ENCODE assay signal across 8 cellular contexts in the genomic region with DNA sequence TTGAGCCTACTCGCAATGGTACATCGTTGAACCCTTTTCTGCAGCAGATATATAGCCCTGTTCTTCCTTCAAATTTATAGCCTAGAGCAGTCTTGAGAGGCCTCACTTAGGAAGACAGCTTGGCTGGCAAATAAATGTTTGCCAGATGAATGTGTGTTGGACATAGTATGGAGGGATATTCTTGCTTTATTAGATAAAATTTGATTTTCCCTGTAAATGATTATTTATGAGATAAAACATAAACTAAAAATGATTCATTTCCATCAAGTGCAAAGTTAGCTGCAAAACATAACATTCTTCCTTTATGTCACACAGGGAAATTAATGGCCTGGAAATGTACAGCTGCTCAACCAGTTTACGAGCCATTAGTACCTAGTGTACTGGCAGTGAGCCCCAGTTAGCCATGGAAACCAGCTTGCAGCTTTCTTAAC.
DNase-seq lines count a peak whose midpoint lies in the region; ATAC-seq and TF ChIP-seq lines count a peak whose summit lies in the region.

No MANE protein-coding gene starts in this region.

- ATAC-seq in activated T-helper 17 cell treated with anti-CD3 and anti-CD28 coated beads, Interleukin-2, amount 50 U/mL, for 72 hours (replicated peaks): no peak

- H3K4me3 Mint-ChIP-seq in activated T-helper 17 cell treated with anti-CD3 and anti-CD28 coated beads, Interleukin-2, amount 50 U/mL, for 72 hours: peak overlapping the region; percentile 72
- H3K4me3 Mint-ChIP-seq in osteocyte (ENCODE audit: unreplicated experiment): no peak overlapping the region

- H3K36me3 ChIP-seq in mesodermal cell (ENCODE audit: control insufficient read depth, insufficient read depth, low read length): no peaks in the 10 kb centered on the region
- H3K36me3 ChIP-seq in WERI-Rb-1: no peaks in the 10 kb centered on the region

- peak overlapping the region; percentile 92 for H3K27ac Mint-ChIP-seq in activated T-helper 17 cell treated with anti-CD3 and anti-CD28 coated beads, Interleukin-2, amount 50 U/mL, for 72 hours
- no peak overlapping the region for H3K27ac Mint-ChIP-seq in osteocyte (ENCODE audit: unreplicated experiment)

- no peaks in the 10 kb centered on the region for H3K27me3 Mint-ChIP-seq in activated T-helper 17 cell treated with anti-CD3 and anti-CD28 coated beads, Interleukin-2, amount 50 U/mL, for 72 hours
- no peaks in the 10 kb centered on the region for H3K27me3 Mint-ChIP-seq in osteocyte (ENCODE audit: unreplicated experiment)

- DNase-seq in DMS79 treated with DMSO at 0.1 percent for 48 hours (lab: John Stamatoyannopoulos, UW): peak; percentile 90
- peak; percentile 75 for DNase-seq in NCI-H146 (lab: John Stamatoyannopoulos, UW)
- no peak for DNase-seq in GF-D8 (lab: John Stamatoyannopoulos, UW)
- no peak for DNase-seq in osteocyte (ENCODE audit: extremely low spot score, unreplicated experiment)
- DNase-seq in WERI-Rb-1: no peak
- no peak for DNase-seq in stimulated activated CD4-positive, alpha-beta T cell treated with anti-CD3 and anti-CD28 coated beads, Interleukin-2, amount 100 ng/mL, for 24 hours

- peaks cover 47% of the 10 kb centered on the region for H3K4me1 ChIP-seq in mesodermal cell (ENCODE audit: control insufficient read depth, insufficient read depth, low read length, poor library complexity, severe bottlenecking)

- TF ChIP-seq CTCF in osteocyte (IDR thresholded peaks at IDR 0.05): no peak
- no peak for TF ChIP-seq CTCF in WERI-Rb-1 (IDR thresholded peaks at IDR 0.05; ENCODE audit: low read depth, low read length)

- H3K27ac ChIP-seq in mesodermal cell (ENCODE audit: low read depth, low read length, severe bottlenecking) (peak overlapping the region; percentile 30), WERI-Rb-1 (no peak overlapping the region)

- H3K9me3 Mint-ChIP-seq in activated T-helper 17 cell treated with anti-CD3 and anti-CD28 coated beads, Interleukin-2, amount 50 U/mL, for 72 hours: no peaks in the 10 kb centered on the region
- H3K9me3 Mint-ChIP-seq in osteocyte (ENCODE audit: unreplicated experiment): no peaks in the 10 kb centered on the region

- H3K36me3 Mint-ChIP-seq in activated T-helper 17 cell treated with anti-CD3 and anti-CD28 coated beads, Interleukin-2, amount 50 U/mL, for 72 hours (ENCODE audit: low read depth): peaks cover 9% of the 10 kb centered on the region
- no peaks in the 10 kb centered on the region for H3K36me3 Mint-ChIP-seq in osteocyte (ENCODE audit: unreplicated experiment)

- H3K9me3 ChIP-seq in mesodermal cell (ENCODE audit: control insufficient read depth, low read length): no peaks in the 10 kb centered on the region
- no peaks in the 10 kb centered on the region for H3K9me3 ChIP-seq in WERI-Rb-1 (ENCODE audit: severe bottlenecking)

- H3K4me3 ChIP-seq in mesodermal cell (ENCODE audit: extremely low read depth, insufficient read depth, low read length, poor library complexity, severe bottlenecking) (no peak overlapping the region), WERI-Rb-1 (ENCODE audit: low read depth, low read length) (no peak overlapping the region)

- H3K27me3 ChIP-seq in WERI-Rb-1 (ENCODE audit: insufficient read depth, low read depth, severe bottlenecking): no peaks in the 10 kb centered on the region

- peaks cover 43% of the 10 kb centered on the region for H3K4me1 Mint-ChIP-seq in activated T-helper 17 cell treated with anti-CD3 and anti-CD28 coated beads, Interleukin-2, amount 50 U/mL, for 72 hours
- peaks cover 71% of the 10 kb centered on the region for H3K4me1 Mint-ChIP-seq in osteocyte (ENCODE audit: unreplicated experiment)

- WGBS in mesodermal cell (ENCODE audit: insufficient coverage in 2 of 2), 2 experiments: 94% methylated on average over 2 of the region's 3 CpGs; no CpG with 5 or more reads in 1 of the 2 experiments

Comparison
In these comparisons a context has a peak if more than half of its experiments do, and no peak if none do; other contexts are left out.
1. DNase-seq: peak in DMS79 treated with DMSO at 0.1 percent for 48 hours (single experiment) and NCI-H146 (single experiment); none in GF-D8 (single experiment), osteocyte (single experiment), WERI-Rb-1 (single experiment) and stimulated activated CD4-positive, alpha-beta T cell treated with anti-CD3 and anti-CD28 coated beads, Interleukin-2, amount 100 ng/mL, for 24 hours (0 of 2).